14 cellular contexts compared by ENCODE assay signal in genomic region chr5:111225926-111226325, GRCh38. TPM values are rescaled to one million over a fixed set of nuclear protein-coding genes. Genes with fewer than 3 reads are reported as not detected.
DNase-seq lines count a peak whose midpoint lies in the region; ATAC-seq lines count a peak whose summit lies in the region.
"Had no signal": no experiment of that assay in that cellular context is flagged by ENCODE, and none has a peak within 500 bp of the region (broad histone marks: within the 10 kb centered on the region; RNA-seq: fewer than 3 reads in every experiment).

No MANE protein-coding gene starts in this region.

- peaks cover 65% of the 10 kb centered on the region for H3K4me1 Mint-ChIP-seq in activated T-cell treated with anti-CD3 and anti-CD28 coated beads, Interleukin-2, amount 50 U/mL, for 24 hours (ENCODE audit: low read depth)
- H3K4me1 Mint-ChIP-seq in stimulated activated naive CD8-positive, alpha-beta T cell treated with anti-CD3 and anti-CD28 coated beads, Interleukin-15, amount 100 ng/mL, for 72 hours: peaks cover 47% of the 10 kb centered on the region

- no peak overlapping the region for H2AK5ac ChIP-seq in mesenchymal stem cell (ENCODE audit: low read length, severe bottlenecking)

- no peak overlapping the region for H3K9ac ChIP-seq in mesenchymal stem cell (ENCODE audit: low read length)

- H3K27ac Mint-ChIP-seq in activated T-cell treated with anti-CD3 and anti-CD28 coated beads, Interleukin-2, amount 50 U/mL, for 24 hours: peak overlapping the region; percentile 97
- peak overlapping the region; percentile 74 to 89 for H3K27ac Mint-ChIP-seq in stimulated activated naive CD8-positive, alpha-beta T cell treated with anti-CD3 and anti-CD28 coated beads, Interleukin-15, amount 100 ng/mL, for 72 hours

- H2BK12ac ChIP-seq in mesenchymal stem cell (ENCODE audit: low read length in 2 of 2): no peak overlapping the region

- no peaks in the 10 kb centered on the region for H3K9me3 Mint-ChIP-seq in activated T-cell treated with anti-CD3 and anti-CD28 coated beads, Interleukin-2, amount 50 U/mL, for 24 hours
- H3K9me3 Mint-ChIP-seq in stimulated activated naive CD8-positive, alpha-beta T cell treated with anti-CD3 and anti-CD28 coated beads, Interleukin-15, amount 100 ng/mL, for 72 hours: no peaks in the 10 kb centered on the region

- ATAC-seq in HG02885 (IDR thresholded peaks at IDR 0.05; ENCODE audit: poor library complexity, unreplicated experiment): peak; percentile 19
- peak; percentile 35 for ATAC-seq in stimulated activated naive CD8-positive, alpha-beta T cell treated with anti-CD3 and anti-CD28 coated beads, Interleukin-15, amount 100 ng/mL, for 72 hours
- no peak for ATAC-seq in HG02981 (IDR thresholded peaks at IDR 0.05; ENCODE audit: unreplicated experiment)
- ATAC-seq: HepG2 had no signal

- H3K27me3 ChIP-seq in mesenchymal stem cell (ENCODE audit: control insufficient read depth in 1 of 2, insufficient read depth in 1 of 2, low read length in 2 of 2): peaks cover 0 to 17% of the 10 kb centered on the region in 2 experiments
- H3K27me3 ChIP-seq: sigmoid colon, vagina had no signal

- peaks cover 11% of the 10 kb centered on the region for H3K4me1 ChIP-seq in mesenchymal stem cell (ENCODE audit: control insufficient read depth, insufficient read depth, low read depth, low read length)

- peak overlapping the region; percentile 96 for H3K4me3 Mint-ChIP-seq in activated T-cell treated with anti-CD3 and anti-CD28 coated beads, Interleukin-2, amount 50 U/mL, for 24 hours
- peak overlapping the region; percentile 94 to 98 for H3K4me3 Mint-ChIP-seq in stimulated activated naive CD8-positive, alpha-beta T cell treated with anti-CD3 and anti-CD28 coated beads, Interleukin-15, amount 100 ng/mL, for 72 hours

- peaks cover 34% of the 10 kb centered on the region for H3K36me3 Mint-ChIP-seq in activated T-cell treated with anti-CD3 and anti-CD28 coated beads, Interleukin-2, amount 50 U/mL, for 24 hours (ENCODE audit: low read depth)

- H3K14ac ChIP-seq in mesenchymal stem cell (ENCODE audit: low read length in 2 of 2): no peak overlapping the region

- no peak overlapping the region for H3K4me3 ChIP-seq in mesenchymal stem cell (ENCODE audit: insufficient read depth in 1 of 2, low read depth in 1 of 2, low read length in 2 of 2)
- H3K4me3 ChIP-seq: sigmoid colon had no signal

- no peak overlapping the region for H2AFZ ChIP-seq in mesenchymal stem cell (ENCODE audit: low read depth, low read length)

- H2BK120ac ChIP-seq in mesenchymal stem cell (ENCODE audit: low read depth, low read length): no peak overlapping the region

- 58% methylated on average over 2 of the region's 4 CpGs for WGBS in mesenchymal stem cell

- H3K23ac ChIP-seq in mesenchymal stem cell (ENCODE audit: low read length in 2 of 2): no peak overlapping the region

- H4K8ac ChIP-seq in mesenchymal stem cell (ENCODE audit: low read length): no peak overlapping the region

- H3K4ac ChIP-seq in mesenchymal stem cell (ENCODE audit: low read depth in 1 of 2, low read length in 2 of 2): no peak overlapping the region

- no peak overlapping the region for H4K91ac ChIP-seq in mesenchymal stem cell (ENCODE audit: low read length)

- no peak overlapping the region for H3K4me2 ChIP-seq in mesenchymal stem cell (ENCODE audit: low read length, poor library complexity, severe bottlenecking)

- no peak overlapping the region for H3K27ac ChIP-seq in mesenchymal stem cell (ENCODE audit: low read length, poor library complexity, severe bottlenecking)
- H3K27ac ChIP-seq: sigmoid colon, vagina had no signal

- H3K9me3 ChIP-seq in mesenchymal stem cell (ENCODE audit: control insufficient read depth, low read length): no peaks in the 10 kb centered on the region
- H3K9me3 ChIP-seq: sigmoid colon, vagina had no signal

- no peak overlapping the region for H3K18ac ChIP-seq in mesenchymal stem cell (ENCODE audit: low read depth in 1 of 2, low read length in 2 of 2)

- no peaks in the 10 kb centered on the region for H3K36me3 ChIP-seq in mesenchymal stem cell (ENCODE audit: control insufficient read depth in 1 of 2, insufficient read depth in 2 of 2, low read depth in 1 of 2, low read length in 2 of 2)
- H3K36me3 ChIP-seq: sigmoid colon, vagina had no signal

- H3K79me1 ChIP-seq in mesenchymal stem cell (replicated peaks; ENCODE audit: low read length, poor library complexity, severe bottlenecking): no peaks in the 10 kb centered on the region

- H2BK15ac ChIP-seq in mesenchymal stem cell (ENCODE audit: low read depth, poor library complexity, severe bottlenecking): no peak overlapping the region

- no peak for DNase-seq in activated T-cell treated with anti-CD3 and anti-CD28 coated beads, Interleukin-2, amount 50 U/mL, for 24 hours
- DNase-seq in activated T-cell treated with anti-CD3 and anti-CD28 coated beads for 4 hours (no peak), mesenchymal stem cell (no peak), MV-4-11 (lab: John Stamatoyannopoulos, UW) (no peak)
- DNase-seq in activated naive CD4-positive, alpha-beta T cell treated with anti-CD3 and anti-CD28 coated beads, Interleukin-2, amount 50 U/mL, for 16 hours: peak; percentile 29
- no peak for DNase-seq in stimulated activated naive CD8-positive, alpha-beta T cell treated with anti-CD3 and anti-CD28 coated beads, Interleukin-15, amount 100 ng/mL, for 72 hours
- DNase-seq: hypothalamus, midbrain, SHP77, sigmoid colon had no signal

- H3K27me3 Mint-ChIP-seq in activated T-cell treated with anti-CD3 and anti-CD28 coated beads, Interleukin-2, amount 50 U/mL, for 24 hours: no peaks in the 10 kb centered on the region
- H3K27me3 Mint-ChIP-seq in stimulated activated naive CD8-positive, alpha-beta T cell treated with anti-CD3 and anti-CD28 coated beads, Interleukin-15, amount 100 ng/mL, for 72 hours: no peaks in the 10 kb centered on the region

- H2BK5ac ChIP-seq in mesenchymal stem cell (ENCODE audit: low read depth, low read length, poor library complexity, severe bottlenecking): no peak overlapping the region

RNA-seq across cellular contexts. Expression of gene CAMK4, which starts 1.7 kb away (rescaled TPM):
- polyA plus RNA-seq in mesenchymal stem cell (2013, experiment 1 of 2): 4.2 TPM
- polyA plus RNA-seq in mesenchymal stem cell (2013, experiment 2 of 2): 4.5 TPM
- polyA plus RNA-seq: HepG2 had no signal
